Comparison of ENCODE assay signal across 1 cellular context in the genomic region with DNA sequence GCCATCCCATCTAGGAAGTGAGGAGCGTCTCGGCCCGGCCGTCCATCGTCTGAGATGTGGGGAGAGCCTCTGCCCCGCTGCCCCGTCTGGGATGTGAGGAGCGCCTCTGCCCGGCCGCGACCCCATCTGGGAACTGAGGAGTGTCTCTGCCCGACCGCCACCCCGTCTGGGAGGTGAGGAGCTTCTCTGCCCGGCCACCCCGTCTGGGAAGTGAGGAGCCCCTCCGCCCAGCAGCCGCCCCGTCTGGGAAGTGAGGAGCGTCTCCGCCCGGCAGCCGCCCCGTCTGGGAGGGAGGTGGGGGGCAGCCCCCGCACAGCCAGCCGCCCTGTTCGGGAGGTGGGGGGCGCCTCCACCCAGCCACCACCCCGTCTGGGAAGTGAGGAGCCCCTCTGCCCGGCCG. TPM values are rescaled to one million over a fixed set of nuclear protein-coding genes. Genes with fewer than 3 reads are reported as not detected.
"Had no signal": no experiment of that assay in that cellular context is flagged by ENCODE, and none has a peak within 500 bp of the region (broad histone marks: within the 10 kb centered on the region; RNA-seq: fewer than 3 reads in every experiment).

No MANE protein-coding gene starts in this region.

RNA-seq across cellular contexts. Expression of gene ATP5MGL, which starts 32.8 kb away (rescaled TPM):
- polyA plus RNA-seq: aorta had no signal
